11 cellular contexts compared by ENCODE assay signal in the genomic region with DNA sequence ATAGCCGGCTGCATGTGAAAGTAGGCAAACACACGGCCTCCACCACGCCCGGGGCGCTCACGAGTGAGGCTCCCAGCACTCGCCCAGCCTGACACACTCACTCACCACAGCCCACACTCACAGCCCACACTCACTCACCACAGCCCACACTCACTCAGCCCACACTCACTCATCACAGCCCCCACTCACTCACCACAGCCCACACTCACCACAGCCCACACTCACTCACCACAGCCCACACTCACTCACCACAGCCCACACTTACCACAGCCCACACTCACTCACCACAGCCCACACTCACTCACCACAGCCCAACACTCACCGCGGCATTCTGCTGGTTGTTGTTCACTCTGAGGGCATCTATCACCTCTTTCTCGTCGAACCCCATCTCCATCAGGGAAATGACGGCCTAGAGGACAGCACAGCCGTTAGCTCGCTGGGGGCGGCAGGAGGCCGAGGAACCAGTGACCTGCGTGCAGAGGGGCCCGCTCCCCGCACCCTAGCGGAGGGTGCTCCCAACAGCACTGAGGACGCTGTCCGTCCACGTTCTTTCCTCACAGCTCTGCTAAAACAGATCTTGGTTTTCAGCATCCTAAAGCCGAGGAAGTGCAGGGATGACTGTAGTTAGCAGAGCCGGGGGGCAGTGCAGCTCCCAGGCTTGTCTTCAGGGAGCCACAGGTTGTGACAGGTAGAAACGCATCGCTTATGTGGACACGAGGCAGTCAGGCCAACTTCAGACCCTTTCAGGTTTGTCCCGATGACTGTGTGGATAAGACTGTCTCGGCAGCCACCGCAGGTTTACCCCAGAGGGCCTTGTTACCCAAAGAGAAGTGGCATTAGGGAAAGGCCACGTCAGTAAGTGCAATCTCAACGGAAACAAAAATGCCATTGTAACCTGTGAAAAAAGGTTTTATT. TPM values are rescaled to one million over a fixed set of nuclear protein-coding genes. Genes with fewer than 3 reads are reported as not detected.
DNase-seq lines count a peak whose midpoint lies in the region; ATAC-seq and TF ChIP-seq lines count a peak whose summit lies in the region.
"Had no signal": no experiment of that assay in that cellular context is flagged by ENCODE, and none has a peak within 500 bp of the region (broad histone marks: within the 10 kb centered on the region; RNA-seq: fewer than 3 reads in every experiment).

No MANE protein-coding gene starts in this region.

- no peaks in the 10 kb centered on the region for H3K79me2 ChIP-seq in H9 (ENCODE audit: insufficient read depth, low read length)
- H3K79me2 ChIP-seq in MM.1S (ENCODE audit: low read length) = no peaks in the 10 kb centered on the region

- no peaks in the 10 kb centered on the region; the same call in 1 of the 2 replicates for H3K36me3 ChIP-seq in MM.1S (replicated peaks; ENCODE audit: insufficient read depth, low read length)

- H3K27me3 ChIP-seq in H9 (ENCODE audit: insufficient read depth, low read length) (no peaks in the 10 kb centered on the region), MM.1S (replicated peaks; ENCODE audit: insufficient read depth, low read length) (no peaks in the 10 kb centered on the region)
- H3K27me3 ChIP-seq: Peyer's patch had no signal

- H3K9ac ChIP-seq in H9 (ENCODE audit: extremely low read depth, insufficient read length, low read length) (no peak overlapping the region), MM.1S (ENCODE audit: low read length) (no peak overlapping the region)

- H3K9me2 ChIP-seq in MM.1S (replicated peaks; ENCODE audit: insufficient read depth, low read length) = no peaks in the 10 kb centered on the region

- H3K27ac ChIP-seq in H9 (ENCODE audit: insufficient read length, low read depth, low read length) (no peak overlapping the region), MM.1S (ENCODE audit: low read length) (no peak overlapping the region)
- H3K27ac ChIP-seq: Peyer's patch had no signal

- H3F3A ChIP-seq in MM.1S (ENCODE audit: insufficient read depth, low read length) = no peaks in the 10 kb centered on the region

- H3K4me1 Mint-ChIP-seq in H9 = no peaks in the 10 kb centered on the region

- peak; percentile 87 to 90 for ATAC-seq in activated naive CD4-positive, alpha-beta T cell treated with anti-CD3 and anti-CD28 coated beads, Interleukin-2, amount 50 U/mL, for 72 hours
- ATAC-seq in HG02610 (IDR thresholded peaks at IDR 0.05; ENCODE audit: unreplicated experiment) = no peak

- H3K4me2 ChIP-seq in H9 (ENCODE audit: insufficient read depth, insufficient read length, low read length) (no peak overlapping the region), MM.1S (ENCODE audit: low read depth, low read length) (no peak overlapping the region)

- DNase-seq in H9 = no peak
- DNase-seq in activated CD4-positive, alpha-beta T cell treated with anti-CD3 and anti-CD28 coated beads for 48 hours = peak; percentile 73
- DNase-seq in activated naive CD4-positive, alpha-beta T cell treated with anti-CD3 and anti-CD28 coated beads, Interleukin-2, amount 50 U/mL, for 72 hours (ENCODE audit: low spot score in 2 of 2) = peak; percentile 63 to 69
- peak; percentile 51 to 57 for DNase-seq in stimulated activated CD4-positive, alpha-beta T cell treated with anti-CD3 and anti-CD28 coated beads, Interleukin-2, amount 100 ng/mL, for 48 hours
- no peak for DNase-seq in hypothalamus (lab: John Stamatoyannopoulos, UW)
- no peak for DNase-seq in DMS53 (lab: John Stamatoyannopoulos, UW)
- DNase-seq in MM.1S = no peak
- DNase-seq: AML-193, NCI-H1436 had no signal

- WGBS in H9 (ENCODE audit: extremely low coverage, insufficient read length, low lambda C conversion rate) = no CpG with 5 or more reads among the region's 33 CpGs

- H3K18ac ChIP-seq in H9 (ENCODE audit: insufficient read length, low read depth, low read length) = no peak overlapping the region

- H2AFZ ChIP-seq in H9 (ENCODE audit: low read length) (no peak overlapping the region), MM.1S (ENCODE audit: low read length) (no peak overlapping the region)

- no peak overlapping the region for H3K56ac ChIP-seq in H9 (ENCODE audit: insufficient read length, low read depth, low read length)

- H3T11ph ChIP-seq in H9 (ENCODE audit: low read length) = no peak overlapping the region

- H3K4ac ChIP-seq in H9 (ENCODE audit: low read depth, low read length) = no peak overlapping the region

- no peak overlapping the region for H4K5ac ChIP-seq in H9 (ENCODE audit: insufficient read length, low read depth, low read length)

- H3K27me3 Mint-ChIP-seq in H9 (ENCODE audit: low read depth) = no peaks in the 10 kb centered on the region

- H3K4me3 ChIP-seq in MM.1S (ENCODE audit: low read length) = no peak overlapping the region
- H3K4me3 ChIP-seq: Peyer's patch had no signal

- no peak overlapping the region for H4K91ac ChIP-seq in H9 (ENCODE audit: insufficient read length, low read depth, low read length)

- H3K9me3 ChIP-seq in H9 (ENCODE audit: control insufficient read depth, low read depth, low read length) (no peaks in the 10 kb centered on the region), MM.1S (replicated peaks; ENCODE audit: insufficient read depth, low read length) (no peaks in the 10 kb centered on the region)
- H3K9me3 ChIP-seq: Peyer's patch had no signal

- H3K27ac Mint-ChIP-seq in H9 = peak overlapping the region; percentile 38 to 68 (median 48); a peak in 5 of 7 replicates
- H3K27ac Mint-ChIP-seq in activated naive CD4-positive, alpha-beta T cell treated with anti-CD3 and anti-CD28 coated beads, Interleukin-2, amount 50 U/mL, for 72 hours = peak overlapping the region; percentile 89 to 99

- no peak overlapping the region for H2BK12ac ChIP-seq in H9 (ENCODE audit: insufficient read length, low read depth, low read length)

- H2BK5ac ChIP-seq in H9 (ENCODE audit: insufficient read length, low read length) = no peak overlapping the region

- no peak overlapping the region for H2BK15ac ChIP-seq in H9 (ENCODE audit: low read depth, low read length)

- no peak overlapping the region; a peak in 1 of 5 replicates for H3K4me3 Mint-ChIP-seq in H9

- H2BK20ac ChIP-seq in H9 (ENCODE audit: low read depth, low read length, poor library complexity, severe bottlenecking) = no peak overlapping the region

- peaks cover 47 to 82% (median 74%) of the 10 kb centered on the region in 3 experiments for H3K36me3 Mint-ChIP-seq in H9 (ENCODE audit: insufficient read depth in 1 of 3, low read depth in 3 of 3)
- peaks cover 44 to 58% of the 10 kb centered on the region in 2 donors for H3K36me3 Mint-ChIP-seq in activated naive CD4-positive, alpha-beta T cell treated with anti-CD3 and anti-CD28 coated beads, Interleukin-2, amount 50 U/mL, for 72 hours

- H3K9me3 Mint-ChIP-seq in H9 = peaks cover 9 to 10% of the 10 kb centered on the region in 2 experiments; a peak in 4 of 5 replicates
- H3K9me3 Mint-ChIP-seq in activated naive CD4-positive, alpha-beta T cell treated with anti-CD3 and anti-CD28 coated beads, Interleukin-2, amount 50 U/mL, for 72 hours = peaks cover 0 to 4% of the 10 kb centered on the region in 2 donors

- H3K4me1 ChIP-seq in H9 (ENCODE audit: insufficient read depth, low read length) = no peaks in the 10 kb centered on the region
- H3K4me1 ChIP-seq in MM.1S (ENCODE audit: low read length) = no peaks in the 10 kb centered on the region
- H3K4me1 ChIP-seq: Peyer's patch had no signal

- H3K14ac ChIP-seq in H9 (ENCODE audit: insufficient read depth, low read length) = no peak overlapping the region

- H4K20me1 ChIP-seq in H9 (ENCODE audit: control insufficient read depth, insufficient read depth, insufficient read length) = peaks cover 3% of the 10 kb centered on the region
- H4K20me1 ChIP-seq in MM.1S (ENCODE audit: insufficient read depth, low read length) = no peaks in the 10 kb centered on the region

- no peak overlapping the region for H4K8ac ChIP-seq in H9 (replicated peaks; ENCODE audit: insufficient read length, low read depth, low read length)

- TF ChIP-seq CTCF in H9 (conservative IDR thresholded peaks at IDR 0.05) = no peak
- TF ChIP-seq CTCF in MM.1S (IDR thresholded peaks at IDR 0.05; ENCODE audit: low read length) = no peak

- no peaks in the 10 kb centered on the region for H3K23me2 ChIP-seq in H9 (ENCODE audit: insufficient read length, low read depth, low read length, poor library complexity, severe bottlenecking)

- H2AK5ac ChIP-seq in H9 (ENCODE audit: insufficient read length, low read length) = no peak overlapping the region

- no peak overlapping the region for H2BK120ac ChIP-seq in H9 (ENCODE audit: low read depth, low read length, poor library complexity, severe bottlenecking)

- H3K79me1 ChIP-seq in H9 (ENCODE audit: insufficient read depth, low read depth, low read length, poor library complexity, severe bottlenecking) = no peaks in the 10 kb centered on the region

- H3K23ac ChIP-seq in H9 (ENCODE audit: insufficient read length, low read depth, low read length) = no peak overlapping the region

RNA-seq across cellular contexts. Expression of a gene that starts 21.6 kb away (rescaled TPM):
- total RNA-seq in H9 (2021) = 46.3 and 47.5 TPM in 2 replicates
- total RNA-seq in activated naive CD4-positive, alpha-beta T cell treated with anti-CD3 and anti-CD28 coated beads, Interleukin-2, amount 50 U/mL, for 72 hours = 10 to 100 TPM; 39.8 to 46.7 TPM

RNA-seq across cellular contexts. Expression of a gene that starts 32.3 kb away (rescaled TPM):
- 43.6 and 52.7 TPM in 2 replicates for total RNA-seq in H9 (2021)
- total RNA-seq in activated naive CD4-positive, alpha-beta T cell treated with anti-CD3 and anti-CD28 coated beads, Interleukin-2, amount 50 U/mL, for 72 hours = 10 to 100 TPM; 38.1 to 40.6 TPM

Comparison
In these comparisons a context has a peak if more than half of its experiments do, and no peak if none do; other contexts are left out.
1. DNase-seq: peak in activated CD4-positive, alpha-beta T cell treated with anti-CD3 and anti-CD28 coated beads for 48 hours (single experiment), activated naive CD4-positive, alpha-beta T cell treated with anti-CD3 and anti-CD28 coated beads, Interleukin-2, amount 50 U/mL, for 72 hours (2 of 2) and stimulated activated CD4-positive, alpha-beta T cell treated with anti-CD3 and anti-CD28 coated beads, Interleukin-2, amount 100 ng/mL, for 48 hours (2 of 2); none in H9 (single experiment), hypothalamus (0 of 51), DMS53 (single experiment) and MM.1S (single experiment).